In genomic region chr16:50676684-50677225, GRCh38 we compare ENCODE assay signal across 1 cellular context.
TF ChIP-seq lines count a peak whose summit lies in the region.

No MANE protein-coding gene starts in this region.

TF ChIP-seq in SK-N-SH treated with all-trans-retinoic acid at 6 μM for 48 hours, 23 proteins besides CTCF, POLR2A, EP300 and RAD21 (continued from another document):
- no peak for TF ChIP-seq TSHZ2 (CRISPR knock-in tag; IDR thresholded peaks at IDR 0.05)
